In the genomic region with DNA sequence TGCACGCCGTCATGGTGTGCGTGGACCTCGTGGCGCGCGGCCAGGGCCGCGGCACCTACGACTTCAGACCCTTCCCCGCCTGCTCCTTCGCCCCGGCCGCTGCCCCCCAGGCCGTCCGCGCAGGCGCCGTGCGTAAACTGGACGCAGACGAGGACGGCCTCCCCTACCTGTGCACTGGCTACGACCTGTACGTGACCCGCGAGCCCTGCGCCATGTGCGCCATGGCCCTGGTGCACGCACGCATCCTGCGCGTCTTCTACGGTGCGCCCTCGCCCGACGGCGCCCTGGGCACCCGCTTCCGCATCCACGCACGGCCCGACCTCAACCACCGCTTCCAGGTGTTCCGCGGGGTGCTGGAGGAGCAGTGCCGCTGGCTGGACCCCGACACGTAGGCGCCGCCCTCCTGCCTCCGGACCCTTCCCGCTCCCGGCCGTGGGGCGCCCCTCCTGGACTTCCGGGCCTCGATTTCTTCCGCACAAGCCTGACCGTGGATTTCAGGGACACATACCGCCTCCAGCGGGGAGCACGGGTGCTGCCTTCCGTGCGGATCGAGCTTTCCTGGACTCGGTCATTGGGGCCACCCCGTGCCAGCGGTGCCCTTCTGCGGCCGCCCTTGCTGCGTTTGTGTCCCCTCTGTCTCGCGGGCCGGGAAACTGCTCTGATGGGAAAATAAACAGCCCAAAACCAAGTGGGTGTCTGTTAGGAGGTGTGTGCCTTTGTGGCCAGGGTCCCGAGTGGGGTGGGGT, we compare ENCODE assay signal across 1 cellular context.
TF ChIP-seq lines count a peak whose summit lies in the region.

No MANE protein-coding gene starts in this region.

TF ChIP-seq in K562, 482 proteins besides CTCF, POLR2A, EP300 and RAD21:
- TF ChIP-seq, protein P1, sequence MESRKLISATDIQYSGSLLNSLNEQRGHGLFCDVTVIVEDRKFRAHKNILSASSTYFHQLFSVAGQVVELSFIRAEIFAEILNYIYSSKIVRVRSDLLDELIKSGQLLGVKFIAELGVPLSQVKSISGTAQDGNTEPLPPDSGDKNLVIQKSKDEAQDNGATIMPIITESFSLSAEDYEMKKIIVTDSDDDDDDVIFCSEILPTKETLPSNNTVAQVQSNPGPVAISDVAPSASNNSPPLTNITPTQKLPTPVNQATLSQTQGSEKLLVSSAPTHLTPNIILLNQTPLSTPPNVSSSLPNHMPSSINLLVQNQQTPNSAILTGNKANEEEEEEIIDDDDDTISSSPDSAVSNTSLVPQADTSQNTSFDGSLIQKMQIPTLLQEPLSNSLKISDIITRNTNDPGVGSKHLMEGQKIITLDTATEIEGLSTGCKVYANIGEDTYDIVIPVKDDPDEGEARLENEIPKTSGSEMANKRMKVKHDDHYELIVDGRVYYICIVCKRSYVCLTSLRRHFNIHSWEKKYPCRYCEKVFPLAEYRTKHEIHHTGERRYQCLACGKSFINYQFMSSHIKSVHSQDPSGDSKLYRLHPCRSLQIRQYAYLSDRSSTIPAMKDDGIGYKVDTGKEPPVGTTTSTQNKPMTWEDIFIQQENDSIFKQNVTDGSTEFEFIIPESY (CRISPR knock-in tag; IDR thresholded peaks at IDR 0.05) = peak; percentile 84
- TF ChIP-seq TAF1 (IDR thresholded peaks at IDR 0.05; ENCODE audit: control insufficient read depth, extremely low read depth, insufficient read depth, low read length, severe bottlenecking) (no peak), RBM34 (IDR thresholded peaks at IDR 0.05; ENCODE audit: borderline replicate concordance, insufficient read depth, low read length) (no peak), PHTF2 (CRISPR knock-in tag; IDR thresholded peaks at IDR 0.05) (no peak), BCL6 (CRISPR knock-in tag; IDR thresholded peaks at IDR 0.05) (no peak), LEF1 (IDR thresholded peaks at IDR 0.05) (no peak), E2F4 (CRISPR knock-in tag; IDR thresholded peaks at IDR 0.05; ENCODE audit: low read depth) (no peak), HDGF (IDR thresholded peaks at IDR 0.05) (no peak), POLR2G (IDR thresholded peaks at IDR 0.05; ENCODE audit: low read depth, low read length) (0 out of 2 replicates have a peak, but pooled peaks have one; percentile 26), ZBTB49 (CRISPR knock-in tag; IDR thresholded peaks at IDR 0.05; ENCODE audit: borderline replicate concordance) (no peak), FIP1L1 (IDR thresholded peaks at IDR 0.05; ENCODE audit: low read depth, low read length, poor library complexity, severe bottlenecking) (peak; percentile 21), HNRNPL (IDR thresholded peaks at IDR 0.05; ENCODE audit: low read depth, low read length) (peak; percentile 47; the same call in 1 of the 2 replicates), HLTF (IDR thresholded peaks at IDR 0.05) (no peak), SP1 (CRISPR knock-in tag; IDR thresholded peaks at IDR 0.05) (no peak)
- TF ChIP-seq, protein P2, sequence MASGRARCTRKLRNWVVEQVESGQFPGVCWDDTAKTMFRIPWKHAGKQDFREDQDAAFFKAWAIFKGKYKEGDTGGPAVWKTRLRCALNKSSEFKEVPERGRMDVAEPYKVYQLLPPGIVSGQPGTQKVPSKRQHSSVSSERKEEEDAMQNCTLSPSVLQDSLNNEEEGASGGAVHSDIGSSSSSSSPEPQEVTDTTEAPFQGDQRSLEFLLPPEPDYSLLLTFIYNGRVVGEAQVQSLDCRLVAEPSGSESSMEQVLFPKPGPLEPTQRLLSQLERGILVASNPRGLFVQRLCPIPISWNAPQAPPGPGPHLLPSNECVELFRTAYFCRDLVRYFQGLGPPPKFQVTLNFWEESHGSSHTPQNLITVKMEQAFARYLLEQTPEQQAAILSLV (tag; IDR thresholded peaks at IDR 0.05) = no peak
- TF ChIP-seq, protein P3, sequence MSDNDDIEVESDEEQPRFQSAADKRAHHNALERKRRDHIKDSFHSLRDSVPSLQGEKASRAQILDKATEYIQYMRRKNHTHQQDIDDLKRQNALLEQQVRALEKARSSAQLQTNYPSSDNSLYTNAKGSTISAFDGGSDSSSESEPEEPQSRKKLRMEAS (CRISPR knock-in tag; IDR thresholded peaks at IDR 0.05) = 0 out of 2 replicates have a peak, but pooled peaks have one; percentile 19
TF ChIP-seq in K562: peak in this region for 5.
